8 cellular contexts compared by ENCODE assay signal in the genomic region with DNA sequence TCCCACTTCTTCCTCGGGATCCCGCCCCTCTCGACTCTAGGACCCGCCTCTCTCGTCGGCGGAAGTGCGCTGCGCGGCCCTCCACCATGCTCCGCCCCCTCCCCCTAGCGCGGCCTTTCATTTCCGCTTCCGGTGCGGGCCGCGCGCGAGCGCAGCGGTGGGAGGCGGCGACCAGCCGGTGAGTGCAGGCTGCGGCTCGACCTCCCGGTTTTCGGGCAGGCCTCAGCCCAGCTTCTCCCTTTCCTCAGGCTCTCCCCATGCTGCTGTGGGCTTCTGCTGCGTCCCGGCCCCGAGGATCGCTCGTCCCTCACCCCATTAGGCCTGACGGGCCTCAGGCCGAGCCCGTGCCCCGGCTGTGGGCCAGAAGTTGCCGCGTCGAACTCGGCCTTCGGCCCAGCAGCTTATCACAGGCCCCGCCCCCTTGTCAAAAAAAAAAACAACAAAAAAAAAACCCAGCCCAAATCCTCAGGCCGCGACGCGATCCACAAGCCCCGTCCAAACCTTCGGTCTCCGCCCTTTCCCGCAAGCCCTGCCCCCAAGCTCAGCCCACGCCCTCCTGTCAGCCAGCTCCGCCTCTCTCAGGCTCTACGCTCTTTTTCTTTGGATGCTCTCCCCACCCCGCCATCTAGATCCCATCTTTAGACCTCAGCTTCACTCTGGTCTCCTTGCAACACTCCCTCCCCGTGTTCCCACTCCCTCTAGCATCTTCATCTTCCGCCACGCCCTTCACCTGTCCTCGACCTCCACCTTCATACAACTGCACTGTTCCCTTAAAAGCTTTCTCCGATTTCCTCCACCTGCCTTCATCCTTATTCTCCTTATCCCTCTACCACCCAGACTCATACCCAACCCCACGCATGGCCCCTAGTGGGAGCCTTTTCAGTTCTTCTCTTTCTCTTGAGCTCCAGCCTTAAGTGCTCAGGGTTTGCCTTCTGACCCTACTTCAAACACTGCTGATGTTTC. TPM values are rescaled to one million over a fixed set of nuclear protein-coding genes. Genes with fewer than 3 reads are reported as not detected.
DNase-seq lines count a peak whose midpoint lies in the region; ATAC-seq and TF ChIP-seq lines count a peak whose summit lies in the region.

A gene with protein sequence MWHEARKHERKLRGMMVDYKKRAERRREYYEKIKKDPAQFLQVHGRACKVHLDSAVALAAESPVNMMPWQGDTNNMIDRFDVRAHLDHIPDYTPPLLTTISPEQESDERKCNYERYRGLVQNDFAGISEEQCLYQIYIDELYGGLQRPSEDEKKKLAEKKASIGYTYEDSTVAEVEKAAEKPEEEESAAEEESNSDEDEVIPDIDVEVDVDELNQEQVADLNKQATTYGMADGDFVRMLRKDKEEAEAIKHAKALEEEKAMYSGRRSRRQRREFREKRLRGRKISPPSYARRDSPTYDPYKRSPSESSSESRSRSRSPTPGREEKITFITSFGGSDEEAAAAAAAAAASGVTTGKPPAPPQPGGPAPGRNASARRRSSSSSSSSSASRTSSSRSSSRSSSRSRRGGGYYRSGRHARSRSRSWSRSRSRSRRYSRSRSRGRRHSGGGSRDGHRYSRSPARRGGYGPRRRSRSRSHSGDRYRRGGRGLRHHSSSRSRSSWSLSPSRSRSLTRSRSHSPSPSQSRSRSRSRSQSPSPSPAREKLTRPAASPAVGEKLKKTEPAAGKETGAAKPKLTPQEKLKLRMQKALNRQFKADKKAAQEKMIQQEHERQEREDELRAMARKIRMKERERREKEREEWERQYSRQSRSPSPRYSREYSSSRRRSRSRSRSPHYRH (plus strand): TSS at position 115 of the 963 bp plus-strand sequence. CDS start 1,168 bp downstream, outside the sequence.

- no peaks in the 10 kb centered on the region for H3K9me3 Mint-ChIP-seq in activated T-helper 1 cell treated with anti-CD3 and anti-CD28 coated beads, Interleukin-12 subunit alpha, Interleukin-12 subunit beta, Interleukin-2, Interleukin-4 antibody, amounts not matched to agents 30 ng/mL and 10 ng/mL and 1 ng/mL, durations not matched to agents 14 hours and 24 hours and 36 hours
- no peaks in the 10 kb centered on the region for H3K9me3 Mint-ChIP-seq in naive thymus-derived CD8-positive, alpha-beta T cell
- peaks cover 0 to 2% of the 10 kb centered on the region in 2 donors for H3K9me3 Mint-ChIP-seq in stimulated activated naive B cell treated with anti-CD40 and anti-IgM and Interleukin-4, amounts not matched to agents 10 μg/mL and 1 μg/mL and 100 μg/mL, for 72 hours

- DNase-seq in DMS153 (lab: John Stamatoyannopoulos, UW) (peak; percentile 80), KG1 (lab: John Stamatoyannopoulos, UW) (peak; percentile 87), Peyer's patch (peak; percentile 90 to 95 (median 94)), fibroblast of gingiva (ENCODE audit: low read depth) (peak; percentile 88)
- DNase-seq in activated T-helper 1 cell treated with anti-CD3 and anti-CD28 coated beads, Interleukin-12 subunit alpha, Interleukin-12 subunit beta, Interleukin-2, Interleukin-4 antibody, amounts not matched to agents 30 ng/mL and 10 ng/mL and 1 ng/mL, durations not matched to agents 14 hours and 24 hours and 36 hours (ENCODE audit: low spot score): peak; percentile 87
- DNase-seq in naive thymus-derived CD8-positive, alpha-beta T cell: peak; percentile 79 to 90 (median 86)
- peak; percentile 83 for DNase-seq in stimulated activated naive B cell treated with anti-CD40 and anti-IgM and Interleukin-4, amounts not matched to agents 10 μg/mL and 1 μg/mL and 100 μg/mL, for 72 hours

- POLR2A ChIA-PET in naive thymus-derived CD8-positive, alpha-beta T cell (lab: Charles Lee): interaction anchor here (0.6 to 2.8 kb wide), 21 partner anchors 8 to 544 kb away, joined by 3 to 26 read pairs (median 4); a partner anchor contains a TSS

- peaks cover 0 to 56% (median 0%) of the 10 kb centered on the region in 3 donors for H3K36me3 ChIP-seq in Peyer's patch

- peak within 1 kb of the TSS; percentile 82 to 95 (median 84) for H3K4me3 ChIP-seq in Peyer's patch

- peaks cover 23% of the 10 kb centered on the region for H3K4me1 Mint-ChIP-seq in activated T-helper 1 cell treated with anti-CD3 and anti-CD28 coated beads, Interleukin-12 subunit alpha, Interleukin-12 subunit beta, Interleukin-2, Interleukin-4 antibody, amounts not matched to agents 30 ng/mL and 10 ng/mL and 1 ng/mL, durations not matched to agents 14 hours and 24 hours and 36 hours (ENCODE audit: low read depth)
- peaks cover 19 to 45% (median 39%) of the 10 kb centered on the region in 4 donors for H3K4me1 Mint-ChIP-seq in naive thymus-derived CD8-positive, alpha-beta T cell
- peaks cover 25 to 43% of the 10 kb centered on the region in 2 donors for H3K4me1 Mint-ChIP-seq in stimulated activated naive B cell treated with anti-CD40 and anti-IgM and Interleukin-4, amounts not matched to agents 10 μg/mL and 1 μg/mL and 100 μg/mL, for 72 hours

- no peaks in the 10 kb centered on the region for H3K27me3 Mint-ChIP-seq in activated T-helper 1 cell treated with anti-CD3 and anti-CD28 coated beads, Interleukin-12 subunit alpha, Interleukin-12 subunit beta, Interleukin-2, Interleukin-4 antibody, amounts not matched to agents 30 ng/mL and 10 ng/mL and 1 ng/mL, durations not matched to agents 14 hours and 24 hours and 36 hours (ENCODE audit: insufficient read depth)
- no peaks in the 10 kb centered on the region for H3K27me3 Mint-ChIP-seq in naive thymus-derived CD8-positive, alpha-beta T cell
- H3K27me3 Mint-ChIP-seq in stimulated activated naive B cell treated with anti-CD40 and anti-IgM and Interleukin-4, amounts not matched to agents 10 μg/mL and 1 μg/mL and 100 μg/mL, for 72 hours: no peaks in the 10 kb centered on the region

- ATAC-seq in GM21619 (IDR thresholded peaks at IDR 0.05; ENCODE audit: unreplicated experiment): peak; percentile 87
- peak; percentile 91 to 95 for ATAC-seq in naive thymus-derived CD8-positive, alpha-beta T cell
- ATAC-seq in stimulated activated naive B cell treated with anti-CD40 and anti-IgM and Interleukin-4, amounts not matched to agents 10 μg/mL and 1 μg/mL and 100 μg/mL, for 72 hours (replicated peaks): peak; percentile 95 to 97

- peaks cover 49% of the 10 kb centered on the region for H3K36me3 Mint-ChIP-seq in activated T-helper 1 cell treated with anti-CD3 and anti-CD28 coated beads, Interleukin-12 subunit alpha, Interleukin-12 subunit beta, Interleukin-2, Interleukin-4 antibody, amounts not matched to agents 30 ng/mL and 10 ng/mL and 1 ng/mL, durations not matched to agents 14 hours and 24 hours and 36 hours (ENCODE audit: low read depth)
- peaks cover 0 to 57% (median 7%) of the 10 kb centered on the region in 3 donors for H3K36me3 Mint-ChIP-seq in naive thymus-derived CD8-positive, alpha-beta T cell
- H3K36me3 Mint-ChIP-seq in stimulated activated naive B cell treated with anti-CD40 and anti-IgM and Interleukin-4, amounts not matched to agents 10 μg/mL and 1 μg/mL and 100 μg/mL, for 72 hours: peaks cover 48 to 63% of the 10 kb centered on the region in 2 donors

- H3K9me3 ChIP-seq in Peyer's patch: no peaks in the 10 kb centered on the region

- peak within 1 kb of the TSS; percentile 93 for H3K4me3 Mint-ChIP-seq in activated T-helper 1 cell treated with anti-CD3 and anti-CD28 coated beads, Interleukin-12 subunit alpha, Interleukin-12 subunit beta, Interleukin-2, Interleukin-4 antibody, amounts not matched to agents 30 ng/mL and 10 ng/mL and 1 ng/mL, durations not matched to agents 14 hours and 24 hours and 36 hours
- H3K4me3 Mint-ChIP-seq in naive thymus-derived CD8-positive, alpha-beta T cell: peak within 1 kb of the TSS; percentile 93 to 99 (median 97)
- peak within 1 kb of the TSS; percentile 91 to 92 for H3K4me3 Mint-ChIP-seq in stimulated activated naive B cell treated with anti-CD40 and anti-IgM and Interleukin-4, amounts not matched to agents 10 μg/mL and 1 μg/mL and 100 μg/mL, for 72 hours

- TF ChIP-seq CTCF in Peyer's patch (IDR thresholded peaks at IDR 0.05): no peak

- H3K27ac ChIP-seq in Peyer's patch: peak within 1 kb of the TSS; percentile 90 to 98 (median 96)

- peak; percentile 89 to 90 for TF ChIP-seq POLR2A in Peyer's patch (IDR thresholded peaks at IDR 0.05)

- peaks cover 0 to 29% (median 19%) of the 10 kb centered on the region in 4 donors for H3K4me1 ChIP-seq in Peyer's patch

- no peaks in the 10 kb centered on the region for H3K27me3 ChIP-seq in Peyer's patch

- intact Hi-C loops in activated T-helper 1 cell treated with anti-CD3 and anti-CD28 coated beads, Interleukin-12 subunit alpha, Interleukin-12 subunit beta, Interleukin-2, Interleukin-4 antibody, amounts not matched to agents 30 ng/mL and 10 ng/mL and 1 ng/mL, durations not matched to agents 14 hours and 24 hours and 36 hours (cut with micrococcal nuclease): loop anchor here (1.0 to 2.0 kb wide), 10 partner anchors 20 to 366 kb away; a partner anchor contains a TSS

- peak within 1 kb of the TSS; percentile 95 for H3K27ac Mint-ChIP-seq in activated T-helper 1 cell treated with anti-CD3 and anti-CD28 coated beads, Interleukin-12 subunit alpha, Interleukin-12 subunit beta, Interleukin-2, Interleukin-4 antibody, amounts not matched to agents 30 ng/mL and 10 ng/mL and 1 ng/mL, durations not matched to agents 14 hours and 24 hours and 36 hours
- H3K27ac Mint-ChIP-seq in naive thymus-derived CD8-positive, alpha-beta T cell: peak within 1 kb of the TSS; percentile 87 to 99 (median 96)
- peak within 1 kb of the TSS; percentile 96 for H3K27ac Mint-ChIP-seq in stimulated activated naive B cell treated with anti-CD40 and anti-IgM and Interleukin-4, amounts not matched to agents 10 μg/mL and 1 μg/mL and 100 μg/mL, for 72 hours

RNA-seq across cellular contexts. Expression of the gene that starts here (rescaled TPM):
- 100 to 1,000 TPM in 3 of 4 donors, 10 to 100 TPM in 1; 94.2 to 310 (median 147) TPM for total RNA-seq in Peyer's patch
- total RNA-seq in activated T-helper 1 cell treated with anti-CD3 and anti-CD28 coated beads, Interleukin-12 subunit alpha, Interleukin-12 subunit beta, Interleukin-2, Interleukin-4 antibody, amounts not matched to agents 30 ng/mL and 10 ng/mL and 1 ng/mL, durations not matched to agents 14 hours and 24 hours and 36 hours: 106 and 116 TPM in 2 replicates
- total RNA-seq in naive thymus-derived CD8-positive, alpha-beta T cell: 100 to 1,000 TPM; 141 to 150 TPM
- 1 to 10 TPM; 2.0 to 6.7 (median 5.3) TPM for polyA plus RNA-seq in naive thymus-derived CD8-positive, alpha-beta T cell

Comparison
In these comparisons a context has a peak if more than half of its experiments do, and no peak if none do; other contexts are left out.
1. Peak in every context shown above with its lines: DNase-seq, ATAC-seq, H3K4me3 ChIP-seq and H3K27ac ChIP-seq.